1 cellular context compared by ENCODE assay signal in the genomic region with DNA sequence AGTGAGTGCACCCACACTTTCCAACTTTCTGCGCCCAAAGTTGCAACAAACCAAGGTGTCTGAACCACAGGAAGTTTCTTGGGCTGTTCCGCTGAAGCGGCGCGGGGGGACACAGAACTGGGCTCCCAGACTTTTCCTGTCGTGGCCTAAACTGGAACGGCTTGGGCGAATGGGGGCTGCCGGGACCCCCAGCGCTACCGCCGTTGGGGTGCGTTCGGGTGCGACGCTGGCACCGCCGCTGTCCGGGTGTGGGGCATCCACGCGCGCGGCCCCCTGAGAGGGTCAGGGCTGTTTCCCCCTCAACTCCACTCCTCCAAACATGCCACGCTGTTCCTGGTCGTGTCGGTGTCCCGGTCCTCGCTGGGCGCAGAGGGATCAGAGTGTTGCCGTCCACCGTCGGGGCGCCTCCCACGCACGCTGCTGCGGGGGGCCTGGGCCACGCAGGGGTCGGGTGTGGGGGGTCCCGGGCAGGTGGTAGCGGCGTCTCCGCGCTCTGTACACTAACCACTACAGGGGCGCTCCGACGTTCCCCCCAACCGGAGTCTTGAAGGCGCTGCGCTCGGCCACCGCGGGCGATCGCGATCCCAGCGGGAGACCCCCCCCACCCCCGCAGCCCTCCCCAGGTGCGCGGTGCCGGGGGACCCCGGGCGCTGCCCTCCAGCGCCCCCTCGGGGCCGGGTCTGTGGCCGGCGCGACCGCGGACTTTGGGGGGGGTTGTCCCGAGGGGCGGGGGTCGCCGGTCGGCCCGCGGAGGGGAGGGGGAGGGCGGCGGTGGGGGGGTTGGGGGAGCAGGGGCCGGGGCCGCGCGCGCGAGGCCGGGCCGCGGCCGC.
TF ChIP-seq lines count a peak whose summit lies in the region.

No MANE protein-coding gene starts in this region.

TF ChIP-seq in GM12878, 131 proteins besides CTCF, POLR2A, EP300 and RAD21 (continued from another document):
- TF ChIP-seq, protein P1, sequence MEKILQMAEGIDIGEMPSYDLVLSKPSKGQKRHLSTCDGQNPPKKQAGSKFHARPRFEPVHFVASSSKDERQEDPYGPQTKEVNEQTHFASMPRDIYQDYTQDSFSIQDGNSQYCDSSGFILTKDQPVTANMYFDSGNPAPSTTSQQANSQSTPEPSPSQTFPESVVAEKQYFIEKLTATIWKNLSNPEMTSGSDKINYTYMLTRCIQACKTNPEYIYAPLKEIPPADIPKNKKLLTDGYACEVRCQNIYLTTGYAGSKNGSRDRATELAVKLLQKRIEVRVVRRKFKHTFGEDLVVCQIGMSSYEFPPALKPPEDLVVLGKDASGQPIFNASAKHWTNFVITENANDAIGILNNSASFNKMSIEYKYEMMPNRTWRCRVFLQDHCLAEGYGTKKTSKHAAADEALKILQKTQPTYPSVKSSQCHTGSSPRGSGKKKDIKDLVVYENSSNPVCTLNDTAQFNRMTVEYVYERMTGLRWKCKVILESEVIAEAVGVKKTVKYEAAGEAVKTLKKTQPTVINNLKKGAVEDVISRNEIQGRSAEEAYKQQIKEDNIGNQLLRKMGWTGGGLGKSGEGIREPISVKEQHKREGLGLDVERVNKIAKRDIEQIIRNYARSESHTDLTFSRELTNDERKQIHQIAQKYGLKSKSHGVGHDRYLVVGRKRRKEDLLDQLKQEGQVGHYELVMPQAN (conservative IDR thresholded peaks at IDR 0.05) = peak; percentile 41
- TF ChIP-seq TCF12 (IDR thresholded peaks at IDR 0.05; ENCODE audit: low read depth, low read length) (peak; percentile 39; the same call in 1 of the 2 replicates), IRF4 (IDR thresholded peaks at IDR 0.05; ENCODE audit: low read depth, low read length) (no peak), BHLHE40 (IDR thresholded peaks at IDR 0.05; ENCODE audit: borderline replicate concordance in 1 of 2, low read depth in 2 of 2, low read length in 1 of 2) (peak in 1 of 2 experiments; percentile 42; a peak in 2 of 4 replicates), CBX3 (IDR thresholded peaks at IDR 0.05; ENCODE audit: borderline replicate concordance, low read depth) (no peak), STAT3 (IDR thresholded peaks at IDR 0.05; ENCODE audit: low read depth, low read length) (no peak), MXI1 (IDR thresholded peaks at IDR 0.05; ENCODE audit: low read depth, low read length) (peak; percentile 17; the same call in 1 of the 2 replicates), SIN3A (IDR thresholded peaks at IDR 0.05; ENCODE audit: low read depth, low read length) (no peak), PML (IDR thresholded peaks at IDR 0.05; ENCODE audit: low read length) (0 out of 2 replicates have a peak, but pooled peaks have one; percentile 47), SMC3 (IDR thresholded peaks at IDR 0.05; ENCODE audit: borderline replicate concordance, low read length) (peak; percentile 18; the same call in 1 of the 2 replicates), EGR1 (IDR thresholded peaks at IDR 0.05; ENCODE audit: borderline replicate concordance in 1 of 2, low read depth in 2 of 2, low read length in 2 of 2) (peak in 1 of 2 experiments; percentile 85; a peak in 1 of 3 replicates), MEF2A (IDR thresholded peaks at IDR 0.05; ENCODE audit: insufficient read depth, low read depth, low read length) (no peak), HDAC6 (IDR thresholded peaks at IDR 0.05; ENCODE audit: unreplicated experiment) (peak; percentile 50), KLF5 (IDR thresholded peaks at IDR 0.05; ENCODE audit: partially characterized antibody) (no peak), DPF2 (IDR thresholded peaks at IDR 0.05) (peak; percentile 75; the same call in 1 of the 2 replicates), GATAD2B (conservative IDR thresholded peaks at IDR 0.05; ENCODE audit: low read depth) (peak; percentile 93), LARP7 (IDR thresholded peaks at IDR 0.05) (peak; percentile 67; the same call in 1 of the 2 replicates), IKZF2 (IDR thresholded peaks at IDR 0.05) (peak in 1 of 2 experiments; percentile 59; a peak in 3 of 4 replicates), IKZF1 (conservative IDR thresholded peaks at IDR 0.05) (peak; percentile 80), HDGF (IDR thresholded peaks at IDR 0.05) (0 out of 2 replicates have a peak, but pooled peaks have one; percentile 40), NR2F1 (conservative IDR thresholded peaks at IDR 0.05) (0 out of 2 replicates have a peak, but pooled peaks have one; percentile 48)
- TF ChIP-seq, protein P2, sequence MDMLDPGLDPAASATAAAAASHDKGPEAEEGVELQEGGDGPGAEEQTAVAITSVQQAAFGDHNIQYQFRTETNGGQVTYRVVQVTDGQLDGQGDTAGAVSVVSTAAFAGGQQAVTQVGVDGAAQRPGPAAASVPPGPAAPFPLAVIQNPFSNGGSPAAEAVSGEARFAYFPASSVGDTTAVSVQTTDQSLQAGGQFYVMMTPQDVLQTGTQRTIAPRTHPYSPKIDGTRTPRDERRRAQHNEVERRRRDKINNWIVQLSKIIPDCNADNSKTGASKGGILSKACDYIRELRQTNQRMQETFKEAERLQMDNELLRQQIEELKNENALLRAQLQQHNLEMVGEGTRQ (IDR thresholded peaks at IDR 0.05; ENCODE audit: borderline replicate concordance, low read depth, low read length) = no peak
- TF ChIP-seq, protein P3, sequence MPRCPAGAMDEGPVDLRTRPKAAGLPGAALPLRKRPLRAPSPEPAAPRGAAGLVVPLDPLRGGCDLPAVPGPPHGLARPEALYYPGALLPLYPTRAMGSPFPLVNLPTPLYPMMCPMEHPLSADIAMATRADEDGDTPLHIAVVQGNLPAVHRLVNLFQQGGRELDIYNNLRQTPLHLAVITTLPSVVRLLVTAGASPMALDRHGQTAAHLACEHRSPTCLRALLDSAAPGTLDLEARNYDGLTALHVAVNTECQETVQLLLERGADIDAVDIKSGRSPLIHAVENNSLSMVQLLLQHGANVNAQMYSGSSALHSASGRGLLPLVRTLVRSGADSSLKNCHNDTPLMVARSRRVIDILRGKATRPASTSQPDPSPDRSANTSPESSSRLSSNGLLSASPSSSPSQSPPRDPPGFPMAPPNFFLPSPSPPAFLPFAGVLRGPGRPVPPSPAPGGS (IDR thresholded peaks at IDR 0.05; ENCODE audit: borderline replicate concordance, insufficient read depth, low read depth, low read length, poor library complexity, severe bottlenecking) = peak; percentile 44
- TF ChIP-seq, protein P4, sequence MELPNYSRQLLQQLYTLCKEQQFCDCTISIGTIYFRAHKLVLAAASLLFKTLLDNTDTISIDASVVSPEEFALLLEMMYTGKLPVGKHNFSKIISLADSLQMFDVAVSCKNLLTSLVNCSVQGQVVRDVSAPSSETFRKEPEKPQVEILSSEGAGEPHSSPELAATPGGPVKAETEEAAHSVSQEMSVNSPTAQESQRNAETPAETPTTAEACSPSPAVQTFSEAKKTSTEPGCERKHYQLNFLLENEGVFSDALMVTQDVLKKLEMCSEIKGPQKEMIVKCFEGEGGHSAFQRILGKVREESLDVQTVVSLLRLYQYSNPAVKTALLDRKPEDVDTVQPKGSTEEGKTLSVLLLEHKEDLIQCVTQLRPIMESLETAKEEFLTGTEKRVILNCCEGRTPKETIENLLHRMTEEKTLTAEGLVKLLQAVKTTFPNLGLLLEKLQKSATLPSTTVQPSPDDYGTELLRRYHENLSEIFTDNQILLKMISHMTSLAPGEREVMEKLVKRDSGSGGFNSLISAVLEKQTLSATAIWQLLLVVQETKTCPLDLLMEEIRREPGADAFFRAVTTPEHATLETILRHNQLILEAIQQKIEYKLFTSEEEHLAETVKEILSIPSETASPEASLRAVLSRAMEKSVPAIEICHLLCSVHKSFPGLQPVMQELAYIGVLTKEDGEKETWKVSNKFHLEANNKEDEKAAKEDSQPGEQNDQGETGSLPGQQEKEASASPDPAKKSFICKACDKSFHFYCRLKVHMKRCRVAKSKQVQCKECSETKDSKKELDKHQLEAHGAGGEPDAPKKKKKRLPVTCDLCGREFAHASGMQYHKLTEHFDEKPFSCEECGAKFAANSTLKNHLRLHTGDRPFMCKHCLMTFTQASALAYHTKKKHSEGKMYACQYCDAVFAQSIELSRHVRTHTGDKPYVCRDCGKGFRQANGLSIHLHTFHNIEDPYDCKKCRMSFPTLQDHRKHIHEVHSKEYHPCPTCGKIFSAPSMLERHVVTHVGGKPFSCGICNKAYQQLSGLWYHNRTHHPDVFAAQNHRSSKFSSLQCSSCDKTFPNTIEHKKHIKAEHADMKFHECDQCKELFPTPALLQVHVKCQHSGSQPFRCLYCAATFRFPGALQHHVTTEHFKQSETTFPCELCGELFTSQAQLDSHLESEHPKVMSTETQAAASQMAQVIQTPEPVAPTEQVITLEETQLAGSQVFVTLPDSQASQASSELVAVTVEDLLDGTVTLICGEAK (IDR thresholded peaks at IDR 0.05; ENCODE audit: borderline replicate concordance) = no peak
- TF ChIP-seq, protein P5, sequence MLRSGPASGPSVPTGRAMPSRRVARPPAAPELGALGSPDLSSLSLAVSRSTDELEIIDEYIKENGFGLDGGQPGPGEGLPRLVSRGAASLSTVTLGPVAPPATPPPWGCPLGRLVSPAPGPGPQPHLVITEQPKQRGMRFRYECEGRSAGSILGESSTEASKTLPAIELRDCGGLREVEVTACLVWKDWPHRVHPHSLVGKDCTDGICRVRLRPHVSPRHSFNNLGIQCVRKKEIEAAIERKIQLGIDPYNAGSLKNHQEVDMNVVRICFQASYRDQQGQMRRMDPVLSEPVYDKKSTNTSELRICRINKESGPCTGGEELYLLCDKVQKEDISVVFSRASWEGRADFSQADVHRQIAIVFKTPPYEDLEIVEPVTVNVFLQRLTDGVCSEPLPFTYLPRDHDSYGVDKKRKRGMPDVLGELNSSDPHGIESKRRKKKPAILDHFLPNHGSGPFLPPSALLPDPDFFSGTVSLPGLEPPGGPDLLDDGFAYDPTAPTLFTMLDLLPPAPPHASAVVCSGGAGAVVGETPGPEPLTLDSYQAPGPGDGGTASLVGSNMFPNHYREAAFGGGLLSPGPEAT (IDR thresholded peaks at IDR 0.05; ENCODE audit: low read depth) = 0 out of 2 replicates have a peak, but pooled peaks have one; percentile 31
TF ChIP-seq in GM12878: peak in this region for 21.
